Comparison of ENCODE assay signal across 8 cellular contexts in genomic region chr2:197107291-197108269, GRCh38.
DNase-seq lines count a peak whose midpoint lies in the region; ATAC-seq and TF ChIP-seq lines count a peak whose summit lies in the region.

No MANE protein-coding gene starts in this region.

- peaks cover 5% of the 10 kb centered on the region for H3K4me1 Mint-ChIP-seq in activated T-helper 17 cell treated with anti-CD3 and anti-CD28 coated beads, Interleukin-2, amount 50 U/mL, for 72 hours

- H3K9me3 Mint-ChIP-seq in activated T-helper 17 cell treated with anti-CD3 and anti-CD28 coated beads, Interleukin-2, amount 50 U/mL, for 72 hours, result no peaks in the 10 kb centered on the region

- H3K9me3 ChIP-seq in left ventricle myocardium inferior (replicated peaks), result no peaks in the 10 kb centered on the region
- H3K9me3 ChIP-seq in gastrocnemius medialis, result no peaks in the 10 kb centered on the region

- H3K27ac ChIP-seq in left ventricle myocardium inferior (replicated peaks) (peak overlapping the region; percentile 82), gastrocnemius medialis (peak overlapping the region; percentile 74 to 79 (median 77))

- no peaks in the 10 kb centered on the region for H3K36me3 ChIP-seq in left ventricle myocardium inferior
- H3K36me3 ChIP-seq in gastrocnemius medialis, result no peaks in the 10 kb centered on the region

- H3K4me1 ChIP-seq in left ventricle myocardium inferior (peaks cover 30% of the 10 kb centered on the region), gastrocnemius medialis (peaks cover 11 to 18% of the 10 kb centered on the region in 2 donors)

- no peak for TF ChIP-seq POLR2A in gastrocnemius medialis (IDR thresholded peaks at IDR 0.05)

- peak overlapping the region; percentile 71 for H3K27ac Mint-ChIP-seq in activated T-helper 17 cell treated with anti-CD3 and anti-CD28 coated beads, Interleukin-2, amount 50 U/mL, for 72 hours

- peak; percentile 80 for DNase-seq in EH (ENCODE audit: low read depth)
- DNase-seq in left ventricle myocardium inferior, result peak; percentile 51
- DNase-seq in gastrocnemius medialis, result peak; percentile 40 to 68
- DNase-seq in putamen (ENCODE audit: low spot score), result no peak
- DNase-seq in NCI-H524 treated with DMSO at 0.1 percent for 48 hours (lab: John Stamatoyannopoulos, UW), result no peak
- no peak for DNase-seq in activated CD4-positive, alpha-beta T cell treated with anti-CD3 and anti-CD28 coated beads for 4 hours
- no peak for DNase-seq in KG1 (lab: John Stamatoyannopoulos, UW)

- no peak for ATAC-seq in activated T-helper 17 cell treated with anti-CD3 and anti-CD28 coated beads, Interleukin-2, amount 50 U/mL, for 72 hours (replicated peaks)
- ATAC-seq in gastrocnemius medialis, result peak; percentile 82 to 85

- intact Hi-C loops in left ventricle myocardium inferior (cut with micrococcal nuclease), result no loop called here
- intact Hi-C loops in gastrocnemius medialis (cut with DNase I; ENCODE audit: low total_unique reads), result no loop called here

- peaks cover 82% of the 10 kb centered on the region for H3K36me3 Mint-ChIP-seq in activated T-helper 17 cell treated with anti-CD3 and anti-CD28 coated beads, Interleukin-2, amount 50 U/mL, for 72 hours (ENCODE audit: low read depth)

- no peaks in the 10 kb centered on the region for H3K27me3 Mint-ChIP-seq in activated T-helper 17 cell treated with anti-CD3 and anti-CD28 coated beads, Interleukin-2, amount 50 U/mL, for 72 hours

- H3K4me3 ChIP-seq in left ventricle myocardium inferior, result no peak overlapping the region
- no peak overlapping the region for H3K4me3 ChIP-seq in gastrocnemius medialis

- in situ Hi-C loops in gastrocnemius medialis (cut with MboI; ENCODE audit: low sequenced_read_pairs in 4 of 4), result no loop called here

- H3K4me3 Mint-ChIP-seq in activated T-helper 17 cell treated with anti-CD3 and anti-CD28 coated beads, Interleukin-2, amount 50 U/mL, for 72 hours, result no peak overlapping the region

- TF ChIP-seq CTCF in left ventricle myocardium inferior (IDR thresholded peaks at IDR 0.05; ENCODE audit: borderline replicate concordance) (no peak), gastrocnemius medialis (IDR thresholded peaks at IDR 0.05 in 4 of 5, conservative IDR thresholded peaks at IDR 0.05 in 1 of 5) (no peak)

- H3K27me3 ChIP-seq in left ventricle myocardium inferior (ENCODE audit: low read depth) (no peaks in the 10 kb centered on the region), gastrocnemius medialis (no peaks in the 10 kb centered on the region)

Comparison
In these comparisons a context has a peak if more than half of its experiments do, and no peak if none do; other contexts are left out.
1. DNase-seq: peak in EH (single experiment), left ventricle myocardium inferior (single experiment) and gastrocnemius medialis (2 of 2); none in putamen (single experiment), NCI-H524 treated with DMSO at 0.1 percent for 48 hours (single experiment), activated CD4-positive, alpha-beta T cell treated with anti-CD3 and anti-CD28 coated beads for 4 hours (0 of 2) and KG1 (single experiment).